Comparison of ENCODE assay signal across 7 cellular contexts in the genomic region with DNA sequence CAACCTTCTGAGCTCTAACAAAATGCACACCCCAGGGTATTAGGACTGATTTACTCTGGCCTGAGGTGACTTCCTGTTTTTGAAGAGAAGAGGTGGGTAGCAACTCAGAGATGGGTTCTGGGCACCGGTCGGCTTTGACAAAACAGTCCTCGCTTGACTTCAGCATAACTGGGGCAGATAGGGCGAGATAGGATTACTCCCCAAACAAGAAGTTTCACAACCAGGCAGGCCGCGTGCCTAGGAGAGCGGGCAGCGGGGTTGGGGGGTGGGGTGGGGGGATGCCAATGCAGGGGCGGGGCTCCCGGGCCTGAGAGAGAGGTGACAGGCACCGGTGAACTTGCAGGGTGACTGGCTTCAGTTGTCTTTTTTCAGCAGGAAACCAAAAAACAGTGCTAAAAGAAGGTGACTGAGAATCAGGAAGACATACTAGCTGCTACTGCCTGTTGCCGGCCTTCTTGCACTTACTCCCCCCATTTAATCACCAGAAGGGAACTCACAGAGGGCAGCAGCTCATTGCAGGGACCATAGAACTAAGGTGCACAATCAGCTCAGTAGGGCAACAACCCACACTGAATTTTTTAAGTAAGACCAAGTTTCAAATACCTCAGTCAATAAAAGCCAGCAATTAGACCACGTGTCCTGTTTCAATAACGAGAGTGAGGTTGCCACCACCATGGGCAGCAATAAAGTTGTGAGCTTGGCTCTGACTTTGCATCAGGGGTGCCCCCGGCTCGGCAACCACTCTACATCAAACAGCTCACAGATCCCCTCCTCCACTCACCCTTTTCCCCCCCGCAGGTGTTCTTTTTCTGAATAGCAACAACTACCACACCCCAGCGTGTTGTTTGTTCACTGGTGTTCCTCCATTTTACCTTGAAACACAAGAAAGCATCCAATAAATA. TPM values are rescaled to one million over a fixed set of nuclear protein-coding genes. Genes with fewer than 3 reads are reported as not detected.
DNase-seq lines count a peak whose midpoint lies in the region; ATAC-seq and TF ChIP-seq lines count a peak whose summit lies in the region.

No MANE protein-coding gene starts in this region.

- ATAC-seq in natural killer cell treated with Interleukin-12 subunit alpha and Interleukin-12 subunit beta and Interleukin-15 and Interleukin-18, amount 100 ng/mL, for 72 hours: peak; percentile 62 to 77
- ATAC-seq in PC-3: no peak

- H3K27ac ChIP-seq in mammary epithelial cell (ENCODE audit: insufficient read depth, low read depth, low read length): no peak overlapping the region
- no peak overlapping the region for H3K27ac ChIP-seq in PC-3 (ENCODE audit: low read length)

- H3F3A ChIP-seq in PC-3 (ENCODE audit: low read length, unreplicated experiment): no peaks in the 10 kb centered on the region

- dilution Hi-C loops in mammary epithelial cell (cut with HindIII; ENCODE audit: low sequenced_read_pairs): loop anchor here (5.0 to 25.0 kb wide), 3 partner anchors 47 to 587 kb away; no protein-coding TSS in a partner anchor

- H3K79me2 ChIP-seq in mammary epithelial cell (ENCODE audit: insufficient read depth, low read length) (no peaks in the 10 kb centered on the region), PC-3 (ENCODE audit: low read length) (no peaks in the 10 kb centered on the region)

- H3K4me3 ChIP-seq in mammary epithelial cell (replicated peaks in 1 of 3; ENCODE audit: insufficient read depth in 1 of 3, low read depth in 2 of 3, low read length in 3 of 3): no peak overlapping the region
- H3K4me3 ChIP-seq in PC-3 (ENCODE audit: low read length): no peak overlapping the region

- no peak overlapping the region for H2AFZ ChIP-seq in mammary epithelial cell (ENCODE audit: low read depth, low read length)
- no peak overlapping the region for H2AFZ ChIP-seq in PC-3 (ENCODE audit: low read length)

- H3K4me1 ChIP-seq in mammary epithelial cell (ENCODE audit: insufficient read depth, low read length): no peaks in the 10 kb centered on the region
- H3K4me1 ChIP-seq in PC-3 (ENCODE audit: insufficient read depth, low read length): peaks cover 8% of the 10 kb centered on the region

- peak; percentile 67 for DNase-seq in GM20000 (ENCODE audit: low spot score)
- peak; percentile 17 for DNase-seq in KG1 (lab: John Stamatoyannopoulos, UW)
- peak; percentile 44 for DNase-seq in activated T-cell treated with anti-CD3 and anti-CD28 coated beads for 24 hours (ENCODE audit: low read depth)
- DNase-seq in natural killer cell treated with Interleukin-12 subunit alpha and Interleukin-12 subunit beta and Interleukin-15 and Interleukin-18, amount 100 ng/mL, for 72 hours (ENCODE audit: low spot score): peak; percentile 82
- DNase-seq in mammary epithelial cell: no peak
- DNase-seq in NCI-H1048 (lab: John Stamatoyannopoulos, UW): no peak
- DNase-seq in PC-3: no peak

- H3K4me2 ChIP-seq in mammary epithelial cell (ENCODE audit: insufficient read depth, low read depth, low read length): no peak overlapping the region
- no peak overlapping the region for H3K4me2 ChIP-seq in PC-3 (ENCODE audit: low read length)

- H4K20me1 ChIP-seq in mammary epithelial cell (ENCODE audit: insufficient read depth, low read length): no peaks in the 10 kb centered on the region
- no peaks in the 10 kb centered on the region for H4K20me1 ChIP-seq in PC-3 (ENCODE audit: low read length)

- H3K4me1 Mint-ChIP-seq in natural killer cell treated with Interleukin-12 subunit alpha and Interleukin-12 subunit beta and Interleukin-15 and Interleukin-18, amount 100 ng/mL, for 72 hours (ENCODE audit: low read depth in 2 of 2): peaks cover 80 to 82% of the 10 kb centered on the region in 2 donors

- BruUV-seq in mammary epithelial cell (replicated peaks; lab: Mats Ljungman, UMichigan) (no TSS peak), PC-3 (replicated peaks; lab: Mats Ljungman, UMichigan) (no TSS peak)

- H3K9me3 Mint-ChIP-seq in natural killer cell treated with Interleukin-12 subunit alpha and Interleukin-12 subunit beta and Interleukin-15 and Interleukin-18, amount 100 ng/mL, for 72 hours: no peaks in the 10 kb centered on the region

- CTCF ChIA-PET in mammary epithelial cell (lab: Charles Lee; ENCODE audit: low non-redundant PET): no interaction called here
- CTCF ChIA-PET in PC-3 (lab: Charles Lee): no interaction called here

- TF ChIP-seq CTCF in GM20000 (IDR thresholded peaks at IDR 0.05; ENCODE audit: extremely low read depth, missing control alignments) (no peak), mammary epithelial cell (conservative IDR thresholded peaks at IDR 0.05 in 1 of 2, IDR thresholded peaks at IDR 0.05 in 1 of 2; ENCODE audit: extremely low read depth in 1 of 2, insufficient read depth in 1 of 2, low read depth in 1 of 2, low read length in 2 of 2) (no peak), PC-3 (conservative IDR thresholded peaks at IDR 0.05; ENCODE audit: low read depth, low read length) (no peak)

- H3K9me3 ChIP-seq in mammary epithelial cell (replicated peaks; ENCODE audit: insufficient read depth, low read length): no peaks in the 10 kb centered on the region
- H3K9me3 ChIP-seq in PC-3 (ENCODE audit: low read length): no peaks in the 10 kb centered on the region

- no peaks in the 10 kb centered on the region for H3K36me3 Mint-ChIP-seq in natural killer cell treated with Interleukin-12 subunit alpha and Interleukin-12 subunit beta and Interleukin-15 and Interleukin-18, amount 100 ng/mL, for 72 hours

- intact Hi-C loops in mammary epithelial cell (cut with micrococcal nuclease): no loop called here
- intact Hi-C loops in PC-3 (cut with micrococcal nuclease): no loop called here

- peak overlapping the region; percentile 95 to 97 for H3K27ac Mint-ChIP-seq in natural killer cell treated with Interleukin-12 subunit alpha and Interleukin-12 subunit beta and Interleukin-15 and Interleukin-18, amount 100 ng/mL, for 72 hours

- H3K36me3 ChIP-seq in mammary epithelial cell (ENCODE audit: insufficient read depth, low read length) (no peaks in the 10 kb centered on the region), PC-3 (ENCODE audit: low read depth, low read length) (no peaks in the 10 kb centered on the region)

- no peak overlapping the region for H3K9ac ChIP-seq in mammary epithelial cell (ENCODE audit: insufficient read depth, low read length)
- no peak overlapping the region for H3K9ac ChIP-seq in PC-3 (ENCODE audit: low read length)

- POLR2A ChIA-PET in PC-3 (lab: Charles Lee; ENCODE audit: unreplicated experiment): interaction anchor here (0.6 to 0.7 kb wide), 2 partner anchors 312 to 429 kb away, joined by 3 to 4 read pairs; no protein-coding TSS in a partner anchor

- H3K27me3 ChIP-seq in mammary epithelial cell (ENCODE audit: insufficient read depth, low read length) (no peaks in the 10 kb centered on the region), PC-3 (ENCODE audit: low read length) (no peaks in the 10 kb centered on the region)

- 94% methylated on average over 11 of the region's 18 CpGs for WGBS in mammary epithelial cell (ENCODE audit: low coverage, missing lambda C conversion rate)

- peak overlapping the region; percentile 85 for H3K4me3 Mint-ChIP-seq in natural killer cell treated with Interleukin-12 subunit alpha and Interleukin-12 subunit beta and Interleukin-15 and Interleukin-18, amount 100 ng/mL, for 72 hours

- H3K27me3 Mint-ChIP-seq in natural killer cell treated with Interleukin-12 subunit alpha and Interleukin-12 subunit beta and Interleukin-15 and Interleukin-18, amount 100 ng/mL, for 72 hours: no peaks in the 10 kb centered on the region

- in situ Hi-C loops in mammary epithelial cell (cut with MboI; ENCODE audit: low sequenced_read_pairs in 2 of 2): loop anchor here (5.0 to 25.0 kb wide), 3 partner anchors 112 to 587 kb away; no protein-coding TSS in a partner anchor

- no peaks in the 10 kb centered on the region for H3K9me2 ChIP-seq in PC-3 (replicated peaks; ENCODE audit: low read length)

RNA-seq across cellular contexts. Expression of a gene that starts 37.2 kb away (rescaled TPM):
- 100 to 1,000 TPM; 521 to 738 TPM for total RNA-seq in natural killer cell treated with Interleukin-12 subunit alpha and Interleukin-12 subunit beta and Interleukin-15 and Interleukin-18, amount 100 ng/mL, for 72 hours
- 100 to 1,000 TPM in 1 of 2 donors, 10 to 100 TPM in 1; 53.0 to 115 TPM for total RNA-seq in mammary epithelial cell
- 40.7 TPM for polyA plus RNA-seq in mammary epithelial cell
- 71.6 TPM for polyA minus RNA-seq in mammary epithelial cell
- 52.0 and 59.5 TPM in 2 replicates for total RNA-seq in PC-3 (2014; rRNA removed)

Comparison
In these comparisons a context has a peak if more than half of its experiments do, and no peak if none do; other contexts are left out.
1. DNase-seq: peak in GM20000 (single experiment), KG1 (single experiment), activated T-cell treated with anti-CD3 and anti-CD28 coated beads for 24 hours (single experiment) and natural killer cell treated with Interleukin-12 subunit alpha and Interleukin-12 subunit beta and Interleukin-15 and Interleukin-18, amount 100 ng/mL, for 72 hours (single experiment); none in mammary epithelial cell (single experiment), NCI-H1048 (single experiment) and PC-3 (single experiment).